ENCODE assay signal across 9 cellular contexts in genomic region chr6:24274441-24275083, GRCh38.
A peak's percentile ranks its signal among the peaks of the same experiment; 100 is the strongest.
DNase-seq lines count a peak whose midpoint lies in the region; ATAC-seq and TF ChIP-seq lines count a peak whose summit lies in the region.
"Had no signal": no experiment of that assay in that cellular context is flagged by ENCODE, and none has a peak within 500 bp of the region (broad histone marks: within the 10 kb centered on the region; RNA-seq: fewer than 3 reads in every experiment).

No MANE protein-coding gene starts in this region.

- no peaks in the 10 kb centered on the region for H3K9me3 Mint-ChIP-seq in endothelial cell (ENCODE audit: unreplicated experiment)
- no peaks in the 10 kb centered on the region for H3K9me3 Mint-ChIP-seq in activated T-helper 1 cell treated with anti-CD3 and anti-CD28 coated beads, Interleukin-12 subunit alpha, Interleukin-12 subunit beta, Interleukin-2, Interleukin-4 antibody, amounts not matched to agents 30 ng/mL and 10 ng/mL and 1 ng/mL, durations not matched to agents 14 hours and 24 hours and 36 hours

- peak in 8 of 9 donors; percentile 13 to 62 (median 48) for TF ChIP-seq CTCF in heart right ventricle (IDR thresholded peaks at IDR 0.05)
- TF ChIP-seq CTCF in endothelial cell (IDR thresholded peaks at IDR 0.05; ENCODE audit: unreplicated experiment), result peak; percentile 64
- TF ChIP-seq CTCF in upper lobe of left lung (IDR thresholded peaks at IDR 0.05), result peak in 4 of 6 experiments; percentile 16 to 40 (median 26)
- no peak for TF ChIP-seq CTCF in omental fat pad (IDR thresholded peaks at IDR 0.05)

- no peaks in the 10 kb centered on the region for H3K9me3 ChIP-seq in heart right ventricle
- H3K9me3 ChIP-seq in upper lobe of left lung, result no peaks in the 10 kb centered on the region
- H3K9me3 ChIP-seq: neutrophil had no signal

- H3K27ac ChIP-seq in heart right ventricle (no peak overlapping the region), upper lobe of left lung (no peak overlapping the region)
- H3K27ac ChIP-seq: neutrophil had no signal

- H3K36me3 Mint-ChIP-seq in endothelial cell (ENCODE audit: low read depth, unreplicated experiment), result no peaks in the 10 kb centered on the region
- no peaks in the 10 kb centered on the region for H3K36me3 Mint-ChIP-seq in activated T-helper 1 cell treated with anti-CD3 and anti-CD28 coated beads, Interleukin-12 subunit alpha, Interleukin-12 subunit beta, Interleukin-2, Interleukin-4 antibody, amounts not matched to agents 30 ng/mL and 10 ng/mL and 1 ng/mL, durations not matched to agents 14 hours and 24 hours and 36 hours (ENCODE audit: low read depth)

- H3K4me3 Mint-ChIP-seq in endothelial cell (ENCODE audit: unreplicated experiment), result no peak overlapping the region
- H3K4me3 Mint-ChIP-seq in activated T-helper 1 cell treated with anti-CD3 and anti-CD28 coated beads, Interleukin-12 subunit alpha, Interleukin-12 subunit beta, Interleukin-2, Interleukin-4 antibody, amounts not matched to agents 30 ng/mL and 10 ng/mL and 1 ng/mL, durations not matched to agents 14 hours and 24 hours and 36 hours, result no peak overlapping the region

- H3K27me3 ChIP-seq in heart right ventricle, result peaks cover 0 to 25% (median 11%) of the 10 kb centered on the region in 7 donors
- no peaks in the 10 kb centered on the region for H3K27me3 ChIP-seq in upper lobe of left lung
- H3K27me3 ChIP-seq: neutrophil had no signal

- no peak for ATAC-seq in heart right ventricle
- no peak for ATAC-seq in left cardiac atrium
- no peak for ATAC-seq in upper lobe of left lung (ENCODE audit: low FRiP score in 2 of 2)
- no peak for ATAC-seq in omental fat pad (ENCODE audit: low FRiP score)

- no peaks in the 10 kb centered on the region for H3K27me3 Mint-ChIP-seq in endothelial cell (ENCODE audit: unreplicated experiment)
- peaks cover 4% of the 10 kb centered on the region for H3K27me3 Mint-ChIP-seq in activated T-helper 1 cell treated with anti-CD3 and anti-CD28 coated beads, Interleukin-12 subunit alpha, Interleukin-12 subunit beta, Interleukin-2, Interleukin-4 antibody, amounts not matched to agents 30 ng/mL and 10 ng/mL and 1 ng/mL, durations not matched to agents 14 hours and 24 hours and 36 hours (ENCODE audit: insufficient read depth)

- intact Hi-C loops in heart right ventricle (cut with DNase I) (no loop called here), left cardiac atrium (cut with DNase I) (no loop called here)
- intact Hi-C loops in activated T-helper 1 cell treated with anti-CD3 and anti-CD28 coated beads, Interleukin-12 subunit alpha, Interleukin-12 subunit beta, Interleukin-2, Interleukin-4 antibody, amounts not matched to agents 30 ng/mL and 10 ng/mL and 1 ng/mL, durations not matched to agents 14 hours and 24 hours and 36 hours (cut with micrococcal nuclease), result no loop called here

- H3K4me1 Mint-ChIP-seq in endothelial cell (ENCODE audit: unreplicated experiment), result no peaks in the 10 kb centered on the region
- H3K4me1 Mint-ChIP-seq in activated T-helper 1 cell treated with anti-CD3 and anti-CD28 coated beads, Interleukin-12 subunit alpha, Interleukin-12 subunit beta, Interleukin-2, Interleukin-4 antibody, amounts not matched to agents 30 ng/mL and 10 ng/mL and 1 ng/mL, durations not matched to agents 14 hours and 24 hours and 36 hours (ENCODE audit: low read depth), result no peaks in the 10 kb centered on the region

- TF ChIP-seq POLR2A in upper lobe of left lung (IDR thresholded peaks at IDR 0.05), result no peak

- TF ChIP-seq EP300 in upper lobe of left lung (IDR thresholded peaks at IDR 0.05), result no peak

- H3K4me3 ChIP-seq in heart right ventricle, result no peak overlapping the region
- no peak overlapping the region for H3K4me3 ChIP-seq in upper lobe of left lung

- H3K4me1 ChIP-seq in heart right ventricle, result no peaks in the 10 kb centered on the region
- no peaks in the 10 kb centered on the region for H3K4me1 ChIP-seq in upper lobe of left lung

- H3K36me3 ChIP-seq in heart right ventricle (no peaks in the 10 kb centered on the region), upper lobe of left lung (no peaks in the 10 kb centered on the region)
- H3K36me3 ChIP-seq: neutrophil had no signal

- WGBS in heart right ventricle, 2 donors, result 0 to 3% methylated on average over 1 of the region's 1 CpG
- WGBS in upper lobe of left lung, 2 donors, result 5 to 9% methylated on average over 1 of the region's 1 CpG

- H3K27ac Mint-ChIP-seq in endothelial cell (ENCODE audit: unreplicated experiment), result no peak overlapping the region
- H3K27ac Mint-ChIP-seq in activated T-helper 1 cell treated with anti-CD3 and anti-CD28 coated beads, Interleukin-12 subunit alpha, Interleukin-12 subunit beta, Interleukin-2, Interleukin-4 antibody, amounts not matched to agents 30 ng/mL and 10 ng/mL and 1 ng/mL, durations not matched to agents 14 hours and 24 hours and 36 hours, result no peak overlapping the region

- DNase-seq in heart right ventricle (no peak), left cardiac atrium (no peak), NCI-H345 (lab: John Stamatoyannopoulos, UW) (peak; percentile 10), endothelial cell (ENCODE audit: low spot score) (no peak), upper lobe of left lung (no peak), omental fat pad (ENCODE audit: low spot score) (no peak), 8988T (no peak)
- DNase-seq in activated T-helper 1 cell treated with anti-CD3 and anti-CD28 coated beads, Interleukin-12 subunit alpha, Interleukin-12 subunit beta, Interleukin-2, Interleukin-4 antibody, amounts not matched to agents 30 ng/mL and 10 ng/mL and 1 ng/mL, durations not matched to agents 14 hours and 24 hours and 36 hours (ENCODE audit: low spot score), result no peak

Comparison
In these comparisons a context has a peak if more than half of its experiments do, and no peak if none do; other contexts are left out.
1. CTCF ChIP-seq: peak in heart right ventricle (8 of 9), endothelial cell (single experiment) and upper lobe of left lung (4 of 6); none in omental fat pad (0 of 3).